ENCODE assay signal across 20 cellular contexts in the genomic region with DNA sequence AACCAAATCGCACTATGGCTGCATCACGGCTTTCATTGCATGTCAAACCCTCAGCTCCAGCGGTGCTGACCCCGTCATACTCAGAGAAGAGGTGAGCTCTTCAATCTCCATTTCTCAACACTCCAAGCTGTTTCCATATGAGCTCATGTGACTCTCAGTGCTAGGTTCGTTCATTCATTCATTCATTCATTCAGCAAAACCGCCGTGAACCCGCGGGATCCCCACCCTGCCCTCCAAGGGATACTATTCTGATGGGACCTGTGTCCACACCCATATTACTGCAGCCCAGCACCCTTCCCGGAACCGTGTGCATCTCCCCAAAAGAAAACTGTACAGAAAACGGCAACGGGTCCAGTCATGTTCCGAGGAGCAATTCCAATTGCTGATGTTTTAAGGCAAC.
A peak's percentile ranks its signal among the peaks of the same experiment; 100 is the strongest.
DNase-seq lines count a peak whose midpoint lies in the region; ATAC-seq, FAIRE-seq and TF ChIP-seq lines count a peak whose summit lies in the region.
"Had no signal": no experiment of that assay in that cellular context is flagged by ENCODE, and none has a peak within 500 bp of the region (broad histone marks: within the 10 kb centered on the region; RNA-seq: fewer than 3 reads in every experiment).

No MANE protein-coding gene starts in this region.

- intact Hi-C loops in posterior vena cava (cut with DNase I) = loop anchor here in 1 of 2 donors (5.0 to 10.0 kb wide), 2 partner anchors 180 to 497 kb away; a partner anchor contains a TSS

- peaks cover 5% of the 10 kb centered on the region for H3K9me3 Mint-ChIP-seq in type B pancreatic cell
- H3K9me3 Mint-ChIP-seq: CD4-positive, CD25-positive, alpha-beta regulatory T cell; CD8-positive, alpha-beta memory T cell had no signal

- H4K20me1 ChIP-seq in DOHH2 (ENCODE audit: control insufficient read depth, insufficient read depth, low read depth, low read length) = no peaks in the 10 kb centered on the region

- H3K4me1 ChIP-seq in DOHH2 (ENCODE audit: control insufficient read depth, low read length) (peaks cover 82% of the 10 kb centered on the region), RWPE2 (ENCODE audit: insufficient read depth, poor library complexity, severe bottlenecking) (peaks cover 4% of the 10 kb centered on the region)

- ATAC-seq in RWPE2 (ENCODE audit: low read depth) = no peak

- no peak for FAIRE-seq in urothelium cell line (lab: Jason Lieb, UNC)
- FAIRE-seq: GM12892, GM18507, H54 had no signal

- peaks cover 15% of the 10 kb centered on the region for H3K36me3 Mint-ChIP-seq in type B pancreatic cell
- H3K36me3 Mint-ChIP-seq: CD4-positive, CD25-positive, alpha-beta regulatory T cell; CD8-positive, alpha-beta memory T cell had no signal

- H3K27ac Mint-ChIP-seq in type B pancreatic cell = peak overlapping the region; percentile 28
- H3K27ac Mint-ChIP-seq: B cell had no signal

- H3K9me2 ChIP-seq in DOHH2 (replicated peaks; ENCODE audit: control insufficient read depth, low read length) = no peaks in the 10 kb centered on the region

- peaks cover 15% of the 10 kb centered on the region for H3F3A ChIP-seq in DOHH2 (ENCODE audit: control insufficient read depth, insufficient read depth)

- TF ChIP-seq CTCF in DOHH2 (IDR thresholded peaks at IDR 0.05; ENCODE audit: low read depth, low read length, poor library complexity, severe bottlenecking) (no peak), RWPE2 (IDR thresholded peaks at IDR 0.05; ENCODE audit: poor library complexity, severe bottlenecking) (no peak), type B pancreatic cell (conservative IDR thresholded peaks at IDR 0.05) (no peak)

- peaks cover 30% of the 10 kb centered on the region for H3K9me3 ChIP-seq in DOHH2 (ENCODE audit: control insufficient read depth, insufficient read depth, low read length)
- H3K9me3 ChIP-seq in RWPE2 (ENCODE audit: severe bottlenecking) = no peaks in the 10 kb centered on the region

- H3K4me2 ChIP-seq in DOHH2 (ENCODE audit: low read length) = no peak overlapping the region

- peaks cover 39% of the 10 kb centered on the region for H3K4me1 Mint-ChIP-seq in type B pancreatic cell (ENCODE audit: unreplicated experiment)

- H3K27me3 Mint-ChIP-seq in type B pancreatic cell = no peaks in the 10 kb centered on the region
- H3K27me3 Mint-ChIP-seq: CD4-positive, CD25-positive, alpha-beta regulatory T cell had no signal

- H3K4me3 Mint-ChIP-seq in type B pancreatic cell = no peak overlapping the region
- H3K4me3 Mint-ChIP-seq: B cell; CD4-positive, CD25-positive, alpha-beta regulatory T cell; CD8-positive, alpha-beta memory T cell had no signal

- H3K36me3 ChIP-seq in DOHH2 (ENCODE audit: control insufficient read depth, low read length) (peaks cover 85% of the 10 kb centered on the region), RWPE2 (ENCODE audit: low read depth) (no peaks in the 10 kb centered on the region)

- DNase-seq in RWPE2 (ENCODE audit: low spot score) (peak; percentile 9), posterior vena cava (ENCODE audit: low spot score) (peak; percentile 26), type B pancreatic cell (ENCODE audit: extremely low spot score, unreplicated experiment) (no peak), urothelium cell line (ENCODE audit: low spot score) (no peak), DMS153 (lab: John Stamatoyannopoulos, UW) (no peak), midbrain (lab: John Stamatoyannopoulos, UW) (no peak)
- DNase-seq: C1 segment of cervical spinal cord; CD4-positive, CD25-positive, alpha-beta regulatory T cell; DMS 273 treated with DMSO at 0.1 percent for 48 hours; GDM1; GM23248; HCEC 1CT; IMR-90 had no signal

- H3K27ac ChIP-seq in DOHH2 (ENCODE audit: low read depth, low read length) (peak overlapping the region; percentile 73), RWPE2 (ENCODE audit: poor library complexity, severe bottlenecking) (no peak overlapping the region)
- H3K27ac ChIP-seq: GM23248, HL-60 had no signal

- H3K79me2 ChIP-seq in DOHH2 (ENCODE audit: control insufficient read depth, low read length) = peaks cover 96% of the 10 kb centered on the region

- H3K4me3 ChIP-seq in DOHH2 (ENCODE audit: low read length) (no peak overlapping the region), RWPE2 (ENCODE audit: severe bottlenecking) (no peak overlapping the region)
- H3K4me3 ChIP-seq: GM23248 had no signal

- H3K27me3 ChIP-seq in DOHH2 (ENCODE audit: control insufficient read depth, low read length) = no peaks in the 10 kb centered on the region
- H3K27me3 ChIP-seq in RWPE2 (ENCODE audit: insufficient read depth, poor library complexity, severe bottlenecking) = no peaks in the 10 kb centered on the region

Comparison
In these comparisons a context has a peak if more than half of its experiments do, and no peak if none do; other contexts are left out.
1. DNase-seq: peak in RWPE2 (single experiment) and posterior vena cava (single experiment); none in type B pancreatic cell (single experiment), urothelium cell line (single experiment), DMS153 (single experiment) and midbrain (single experiment).